In the genomic region with DNA sequence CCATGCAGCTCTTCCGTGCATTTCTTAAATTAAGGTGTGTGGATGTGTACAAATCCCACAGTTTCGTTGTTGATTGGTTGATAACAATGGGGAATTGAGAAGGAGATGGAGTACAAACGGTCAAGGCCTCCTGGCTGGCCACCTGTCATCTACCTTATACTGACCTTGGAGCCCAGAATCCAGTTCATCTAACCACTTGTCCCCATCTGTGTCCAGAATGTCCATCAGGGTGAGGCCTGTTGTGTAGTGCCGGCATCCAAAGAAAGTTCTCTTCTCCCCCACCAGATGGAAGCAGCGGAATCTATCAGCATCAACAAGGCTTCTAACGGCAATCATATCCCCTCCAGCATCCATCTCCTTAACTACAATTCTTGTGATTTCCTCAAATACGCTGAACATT, we compare ENCODE assay signal across 14 cellular contexts. TPM values are rescaled to one million over a fixed set of nuclear protein-coding genes. Genes with fewer than 3 reads are reported as not detected.
DNase-seq lines count a peak whose midpoint lies in the region; ATAC-seq, FAIRE-seq and TF ChIP-seq lines count a peak whose summit lies in the region.
"Had no signal": no experiment of that assay in that cellular context is flagged by ENCODE, and none has a peak within 500 bp of the region (broad histone marks: within the 10 kb centered on the region; RNA-seq: fewer than 3 reads in every experiment).

No MANE protein-coding gene starts in this region.

- H3K27me3 Mint-ChIP-seq in activated naive CD8-positive, alpha-beta T cell treated with anti-CD3 and anti-CD28 coated beads, Interleukin-2, amount 10 ng/mL, durations not matched to agents 7 days and 5 days: no peaks in the 10 kb centered on the region
- H3K27me3 Mint-ChIP-seq: activated CD4-positive, alpha-beta memory T cell treated with anti-CD3 and anti-CD28 coated beads, Interleukin-2, amount 10 ng/mL, durations not matched to agents 7 days and 5 days had no signal

- intact Hi-C loops in left colon (cut with DNase I, micrococcal nuclease): no loop called here

- H3K9me3 ChIP-seq in A549: no peaks in the 10 kb centered on the region

- no peak overlapping the region for H3K27ac ChIP-seq in A549

- no peak for TF ChIP-seq RAD21 in A549 (conservative IDR thresholded peaks at IDR 0.05 in 1 of 2, IDR thresholded peaks at IDR 0.05 in 1 of 2)

- no peaks in the 10 kb centered on the region for H3K4me1 ChIP-seq in A549

- TF ChIP-seq CTCF in A549 (IDR thresholded peaks at IDR 0.05): no peak
- TF ChIP-seq CTCF in GM12873 (IDR thresholded peaks at IDR 0.05; ENCODE audit: insufficient read depth, low read depth, low read length, missing control alignments): peak; percentile 12

- ATAC-seq in A549 (peak; percentile 50 to 68; a peak in 4 of 6 replicates), left colon (peak; percentile 3), GM19035 (IDR thresholded peaks at IDR 0.05; ENCODE audit: unreplicated experiment) (no peak)
- no peak for ATAC-seq in activated naive CD8-positive, alpha-beta T cell treated with anti-CD3 and anti-CD28 coated beads, Interleukin-2, amount 10 ng/mL, durations not matched to agents 7 days and 5 days (ENCODE audit: low read depth)

- no peak for TF ChIP-seq POLR2A in A549 (IDR thresholded peaks at IDR 0.05; ENCODE audit: low read length)

- no peak for FAIRE-seq in A549 (lab: Jason Lieb, UNC)
- FAIRE-seq: astrocyte had no signal

- CTCF ChIA-PET in A549 (lab: Yijun Ruan, JAX): interaction anchor here (0.6 to 1.4 kb wide), 4 partner anchors 38 to 64 kb away, joined by 3 read pairs; a partner anchor contains a TSS

- POLR2A ChIA-PET in A549 (lab: Yijun Ruan, JAX): interaction anchor here (0.9 kb wide), 1 partner anchor 63 kb away, joined by 4 read pairs; a partner anchor contains a TSS
- POLR2A ChIA-PET in activated naive CD8-positive, alpha-beta T cell treated with anti-CD3 and anti-CD28 coated beads, Interleukin-2, amount 10 ng/mL, durations not matched to agents 7 days and 5 days (lab: Charles Lee): no interaction called here

- DNase-seq in A549 (ENCODE audit: low read depth in 1 of 2, low spot score in 1 of 2) (peak in 1 of 2 experiments; percentile 42), left colon (no peak), mucosa of gallbladder (ENCODE audit: low spot score) (no peak), hepatic stellate cell (ENCODE audit: low spot score) (no peak)
- DNase-seq in activated naive CD8-positive, alpha-beta T cell treated with anti-CD3 and anti-CD28 coated beads, Interleukin-2, amount 10 ng/mL, durations not matched to agents 7 days and 5 days: no peak
- no peak for DNase-seq in stimulated activated naive CD4-positive, alpha-beta T cell (lab: John Stamatoyannopoulos, UW)
- DNase-seq: activated CD4-positive, alpha-beta memory T cell treated with anti-CD3 and anti-CD28 coated beads, Interleukin-2, amount 10 ng/mL, durations not matched to agents 7 days and 5 days; COR-L47; foreskin melanocyte had no signal

- no peak overlapping the region for H3K4me2 ChIP-seq in A549

- H3K4me3 Mint-ChIP-seq in activated naive CD8-positive, alpha-beta T cell treated with anti-CD3 and anti-CD28 coated beads, Interleukin-2, amount 10 ng/mL, durations not matched to agents 7 days and 5 days: no peak overlapping the region
- H3K4me3 Mint-ChIP-seq: activated CD4-positive, alpha-beta memory T cell treated with anti-CD3 and anti-CD28 coated beads, Interleukin-2, amount 10 ng/mL, durations not matched to agents 7 days and 5 days; mesothelial cell of epicardium had no signal

- no peak for TF ChIP-seq EP300 in A549 (IDR thresholded peaks at IDR 0.05)

- WGBS in A549 (ENCODE audit: missing lambda C conversion rate): 87% methylated on average over 7 of the region's 7 CpGs

- no peaks in the 10 kb centered on the region for H3K9me3 Mint-ChIP-seq in activated naive CD8-positive, alpha-beta T cell treated with anti-CD3 and anti-CD28 coated beads, Interleukin-2, amount 10 ng/mL, durations not matched to agents 7 days and 5 days
- H3K9me3 Mint-ChIP-seq: activated CD4-positive, alpha-beta memory T cell treated with anti-CD3 and anti-CD28 coated beads, Interleukin-2, amount 10 ng/mL, durations not matched to agents 7 days and 5 days; mesothelial cell of epicardium had no signal

- peaks cover 61% of the 10 kb centered on the region for H3K36me3 Mint-ChIP-seq in activated naive CD8-positive, alpha-beta T cell treated with anti-CD3 and anti-CD28 coated beads, Interleukin-2, amount 10 ng/mL, durations not matched to agents 7 days and 5 days

- peaks cover 48% of the 10 kb centered on the region for H3K4me1 Mint-ChIP-seq in activated naive CD8-positive, alpha-beta T cell treated with anti-CD3 and anti-CD28 coated beads, Interleukin-2, amount 10 ng/mL, durations not matched to agents 7 days and 5 days
- H3K4me1 Mint-ChIP-seq: mesothelial cell of epicardium had no signal

- H3K4me3 ChIP-seq in A549: no peak overlapping the region

- H3K27ac Mint-ChIP-seq in activated naive CD8-positive, alpha-beta T cell treated with anti-CD3 and anti-CD28 coated beads, Interleukin-2, amount 10 ng/mL, durations not matched to agents 7 days and 5 days: peak overlapping the region; percentile 49
- H3K27ac Mint-ChIP-seq: activated CD4-positive, alpha-beta memory T cell treated with anti-CD3 and anti-CD28 coated beads, Interleukin-2, amount 10 ng/mL, durations not matched to agents 7 days and 5 days; mesothelial cell of epicardium had no signal

TF ChIP-seq in A549, 52 proteins besides CTCF, POLR2A, EP300 and RAD21 (continues in another document):
- TF ChIP-seq, protein P1, sequence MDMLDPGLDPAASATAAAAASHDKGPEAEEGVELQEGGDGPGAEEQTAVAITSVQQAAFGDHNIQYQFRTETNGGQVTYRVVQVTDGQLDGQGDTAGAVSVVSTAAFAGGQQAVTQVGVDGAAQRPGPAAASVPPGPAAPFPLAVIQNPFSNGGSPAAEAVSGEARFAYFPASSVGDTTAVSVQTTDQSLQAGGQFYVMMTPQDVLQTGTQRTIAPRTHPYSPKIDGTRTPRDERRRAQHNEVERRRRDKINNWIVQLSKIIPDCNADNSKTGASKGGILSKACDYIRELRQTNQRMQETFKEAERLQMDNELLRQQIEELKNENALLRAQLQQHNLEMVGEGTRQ (IDR thresholded peaks at IDR 0.05): no peak
- TF ChIP-seq CBX2 (IDR thresholded peaks at IDR 0.05; ENCODE audit: borderline replicate concordance, low read depth): no peak
- no peak for TF ChIP-seq MAFK (IDR thresholded peaks at IDR 0.05; ENCODE audit: partially characterized antibody)
- no peak for TF ChIP-seq NR3C1 (IDR thresholded peaks at IDR 0.05)
- TF ChIP-seq CHD2 (IDR thresholded peaks at IDR 0.05; ENCODE audit: low read length, partially characterized antibody): no peak
- no peak for TF ChIP-seq CHD4 (IDR thresholded peaks at IDR 0.05; ENCODE audit: borderline replicate concordance)
- no peak for TF ChIP-seq SMC3 (IDR thresholded peaks at IDR 0.05)

RNA-seq across cellular contexts. Expression of a gene that starts 1.5 kb away (rescaled TPM):
- 7.7 and 9.4 TPM in 2 replicates for polyA plus RNA-seq in A549 (2011; rRNA removed)
- 1.8 and 2.0 TPM in 2 replicates for polyA plus RNA-seq in A549 (2012; cell fraction: cytosol; rRNA removed)
- 11.7 and 22.0 TPM in 2 replicates for polyA plus RNA-seq in A549 (2012; cell fraction: nucleus; rRNA removed)
- polyA plus RNA-seq in A549 (2017; fragmentation: RNase III; extraction: RNeasy Plus Mini Kit Qiagen cat#74134 plus additional on column Dnase treatment): 4.9 to 6.8 TPM (median 6.4 TPM) in 3 replicates
- polyA minus RNA-seq in A549 (2011; rRNA and poly(A)+ RNA removed): 3.8 and 5.5 TPM in 2 replicates
- 10 to 100 TPM; 67.0 to 69.8 TPM for total RNA-seq in activated naive CD8-positive, alpha-beta T cell treated with anti-CD3 and anti-CD28 coated beads, Interleukin-2, amount 10 ng/mL, durations not matched to agents 7 days and 5 days
- total RNA-seq in left colon: 100 to 1,000 TPM in 1 of 2 donors, 10 to 100 TPM in 1; 91.4 to 116 TPM
- total RNA-seq in mucosa of gallbladder: 26.9 TPM

RNA-seq across cellular contexts. Expression of a gene that starts 10.5 kb away (rescaled TPM):
- polyA plus RNA-seq in A549 (2011; rRNA removed) (26.9 and 49.0 TPM in 2 replicates), A549 (2017; fragmentation: RNase III; extraction: RNeasy Plus Mini Kit Qiagen cat#74134 plus additional on column Dnase treatment) (41.4 to 52.1 TPM (median 51.0 TPM) in 3 replicates)
- 31.2 and 40.7 TPM in 2 replicates for polyA plus RNA-seq in A549 (2012; cell fraction: cytosol; rRNA removed)
- polyA plus RNA-seq in A549 (2012; cell fraction: nucleus; rRNA removed): 38.5 and 47.4 TPM in 2 replicates
- polyA minus RNA-seq in A549 (2011; rRNA and poly(A)+ RNA removed): 73.7 and 97.9 TPM in 2 replicates
- total RNA-seq in activated naive CD8-positive, alpha-beta T cell treated with anti-CD3 and anti-CD28 coated beads, Interleukin-2, amount 10 ng/mL, durations not matched to agents 7 days and 5 days: 100 to 1,000 TPM; 149 to 159 TPM
- total RNA-seq in left colon (10 to 100 TPM; 63.4 to 68.8 TPM), mucosa of gallbladder (73.6 TPM)

RNA-seq across cellular contexts. Expression of a gene that starts 10.6 kb away (rescaled TPM):
- polyA plus RNA-seq in A549 (2011; rRNA removed) (not detected in 2 replicates), A549 (2017; fragmentation: RNase III; extraction: RNeasy Plus Mini Kit Qiagen cat#74134 plus additional on column Dnase treatment) (not detected in 3 replicates)
- not detected in 2 replicates for polyA plus RNA-seq in A549 (2012; cell fraction: cytosol; rRNA removed)
- 0.11 TPM in 1 of 2 replicates, not detected in the other for polyA plus RNA-seq in A549 (2012; cell fraction: nucleus; rRNA removed)
- not detected in 2 replicates for polyA minus RNA-seq in A549 (2011; rRNA and poly(A)+ RNA removed)
- not detected for total RNA-seq in activated naive CD8-positive, alpha-beta T cell treated with anti-CD3 and anti-CD28 coated beads, Interleukin-2, amount 10 ng/mL, durations not matched to agents 7 days and 5 days
- total RNA-seq in left colon (not detected), mucosa of gallbladder (not detected)
- total RNA-seq: activated CD4-positive, alpha-beta memory T cell treated with anti-CD3 and anti-CD28 coated beads, Interleukin-2, amount 10 ng/mL, durations not matched to agents 7 days and 5 days; astrocyte; mesothelial cell of epicardium; NCI-H460 had no signal

RNA-seq across cellular contexts. Expression of a gene that starts 45.9 kb away (rescaled TPM):
- polyA plus RNA-seq in A549 (2011; rRNA removed) (not detected in 2 replicates), A549 (2017; fragmentation: RNase III; extraction: RNeasy Plus Mini Kit Qiagen cat#74134 plus additional on column Dnase treatment) (not detected in 3 replicates)
- polyA plus RNA-seq in A549 (2012; cell fraction: cytosol; rRNA removed): not detected in 2 replicates
- polyA plus RNA-seq in A549 (2012; cell fraction: nucleus; rRNA removed): not detected in 2 replicates
- not detected in 2 replicates for polyA minus RNA-seq in A549 (2011; rRNA and poly(A)+ RNA removed)
- under 1 TPM in 1 of 2 experiments, not detected in 1; 0.26 TPM for total RNA-seq in activated naive CD8-positive, alpha-beta T cell treated with anti-CD3 and anti-CD28 coated beads, Interleukin-2, amount 10 ng/mL, durations not matched to agents 7 days and 5 days
- total RNA-seq in left colon (under 1 TPM in 1 of 2 donors, not detected in 1; 0.58 TPM), mucosa of gallbladder (not detected)
- total RNA-seq: astrocyte, mesothelial cell of epicardium, NCI-H460 had no signal

RNA-seq across cellular contexts. Expression of a gene that starts 48.9 kb away (rescaled TPM):
- polyA plus RNA-seq in A549 (2011; rRNA removed) (not detected in 2 replicates), A549 (2017; fragmentation: RNase III; extraction: RNeasy Plus Mini Kit Qiagen cat#74134 plus additional on column Dnase treatment) (not detected in 3 replicates)
- polyA plus RNA-seq in A549 (2012; cell fraction: cytosol; rRNA removed): not detected in 2 replicates
- polyA plus RNA-seq in A549 (2012; cell fraction: nucleus; rRNA removed): not detected in 2 replicates
- polyA minus RNA-seq in A549 (2011; rRNA and poly(A)+ RNA removed): not detected in 2 replicates
- total RNA-seq in activated naive CD8-positive, alpha-beta T cell treated with anti-CD3 and anti-CD28 coated beads, Interleukin-2, amount 10 ng/mL, durations not matched to agents 7 days and 5 days: under 1 TPM in 1 of 2 experiments, not detected in 1; 0.14 TPM
- total RNA-seq in left colon (not detected), mucosa of gallbladder (not detected)
- total RNA-seq: activated CD4-positive, alpha-beta memory T cell treated with anti-CD3 and anti-CD28 coated beads, Interleukin-2, amount 10 ng/mL, durations not matched to agents 7 days and 5 days; astrocyte; mesothelial cell of epicardium; NCI-H460 had no signal

Comparison
In these comparisons a context has a peak if more than half of its experiments do, and no peak if none do; other contexts are left out.
1. ATAC-seq: peak in A549 (2 of 2) and left colon (single experiment); none in activated naive CD8-positive, alpha-beta T cell treated with anti-CD3 and anti-CD28 coated beads, Interleukin-2, amount 10 ng/mL, durations not matched to agents 7 days and 5 days (single experiment) and GM19035 (single experiment).